ENCODE assay signal across 21 cellular contexts in the genomic region with DNA sequence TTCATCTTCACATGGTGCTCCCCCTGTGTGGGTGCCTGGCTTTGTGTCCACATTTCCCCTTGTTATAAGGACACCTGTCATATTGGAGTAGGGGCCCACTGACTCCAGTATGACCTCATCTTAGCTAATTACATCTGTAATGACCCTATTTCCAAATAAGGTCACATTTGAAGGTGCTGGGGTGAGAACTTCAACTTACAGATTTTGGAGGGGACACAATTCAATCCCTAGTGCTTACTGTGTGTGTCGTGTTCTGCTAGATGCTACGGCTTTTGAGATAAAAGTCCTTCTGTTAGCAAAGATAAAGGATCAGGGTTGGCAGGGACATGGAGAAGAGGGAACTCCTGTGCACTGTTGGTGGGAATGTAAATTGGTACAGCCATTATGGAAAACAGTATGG.
DNase-seq lines count a peak whose midpoint lies in the region; ATAC-seq, FAIRE-seq and TF ChIP-seq lines count a peak whose summit lies in the region.
"Had no signal": no experiment of that assay in that cellular context is flagged by ENCODE, and none has a peak within 500 bp of the region (broad histone marks: within the 10 kb centered on the region; RNA-seq: fewer than 3 reads in every experiment).

No MANE protein-coding gene starts in this region.

- no peaks in the 10 kb centered on the region; the same call in 1 of the 2 replicates for H3K79me1 ChIP-seq in H1 (ENCODE audit: low read depth, low read length)

- H4K5ac ChIP-seq in H1 (ENCODE audit: insufficient read length, low read depth, low read length), result no peak overlapping the region

- H2BK20ac ChIP-seq in H1 (ENCODE audit: low read length), result no peak overlapping the region

- H3K27ac Mint-ChIP-seq in T-helper 17 cell, result peak overlapping the region; percentile 12

- no peak overlapping the region for H2BK120ac ChIP-seq in H1 (replicated peaks; ENCODE audit: low read depth, low read length)

- no peak overlapping the region for H4K91ac ChIP-seq in H1 (replicated peaks; ENCODE audit: insufficient read length, low read length)

- H3K4ac ChIP-seq in H1 (replicated peaks; ENCODE audit: insufficient read length, low read depth, low read length), result no peak overlapping the region

- TF ChIP-seq RAD21 in H1 (IDR thresholded peaks at IDR 0.05 in 1 of 2, conservative IDR thresholded peaks at IDR 0.05 in 1 of 2; ENCODE audit: low read depth in 2 of 2, low read length in 2 of 2), result no peak

- in situ Hi-C loops in transverse colon (cut with MboI; ENCODE audit: low pct_ligation_motif_present in 1 of 4, low pct_unique_long_range_greater_than_20kb in 1 of 4, low sequenced_read_pairs in 3 of 4), result no loop called here

- peaks cover 0 to 1% of the 10 kb centered on the region in 2 experiments for H4K20me1 ChIP-seq in H1 (replicated peaks in 1 of 2; ENCODE audit: control insufficient read depth in 1 of 2, insufficient read depth in 2 of 2, low read length in 2 of 2)

- FAIRE-seq in H1 (lab: Jason Lieb, UNC), result no peak
- FAIRE-seq: GM12891 had no signal

- peaks cover 6% of the 10 kb centered on the region for H3K36me3 Mint-ChIP-seq in T-helper 17 cell (ENCODE audit: low read depth)

- H3K9ac ChIP-seq in H1 (replicated peaks in 1 of 4; ENCODE audit: extremely low read depth in 1 of 4, low read depth in 3 of 4, low read length in 3 of 4), result no peak overlapping the region
- H3K9ac ChIP-seq: KMS-11 had no signal

- TF ChIP-seq POLR2A in H1 (IDR thresholded peaks at IDR 0.05; ENCODE audit: control extremely low read depth in 1 of 2, low read depth in 2 of 2, low read length in 2 of 2), result no peak
- no peak for TF ChIP-seq POLR2A in transverse colon (IDR thresholded peaks at IDR 0.05)
- no peak for TF ChIP-seq POLR2A in thyroid gland (IDR thresholded peaks at IDR 0.05)

- no peak overlapping the region for H2BK15ac ChIP-seq in H1 (ENCODE audit: low read length)

- ATAC-seq in T-helper 17 cell (no peak), GM19023 (IDR thresholded peaks at IDR 0.05; ENCODE audit: unreplicated experiment) (no peak)

- H2BK12ac ChIP-seq in H1 (ENCODE audit: low read depth, low read length), result 0 out of 2 replicates have a peak overlapping the region, but pooled peaks have one; percentile 27

- H3K23ac ChIP-seq in H1 (ENCODE audit: insufficient read length), result no peak overlapping the region

- no peak overlapping the region for H3K14ac ChIP-seq in H1 (ENCODE audit: insufficient read length)

- CTCF ChIA-PET in H1 (lab: Charles Lee; ENCODE audit: partially characterized antibody), result interaction anchor here (1.1 kb wide), 1 partner anchor 63 kb away, joined by 4 read pairs; no protein-coding TSS in a partner anchor

- peak; percentile 13 for DNase-seq in DMS 273 (lab: John Stamatoyannopoulos, UW; ENCODE audit: unreplicated experiment)
- DNase-seq in DMS 273 treated with DMSO at 0.1 percent for 48 hours (lab: John Stamatoyannopoulos, UW), result no peak
- DNase-seq in T-helper 17 cell, result no peak
- no peak for DNase-seq in H1 (ENCODE audit: low read depth in 1 of 2, low spot score in 2 of 2)
- DNase-seq in transverse colon, result no peak
- no peak for DNase-seq in thyroid gland
- DNase-seq: AML-193, Caco-2, MV-4-11, NCI-H1694 treated with DMSO at 0.1 percent for 48 hours, NCI-H2227 treated with DMSO at 0.1 percent for 48 hours, NCI-H524, PC-9 had no signal

- H3K27me3 Mint-ChIP-seq in T-helper 17 cell, result no peaks in the 10 kb centered on the region

- no peak for TF ChIP-seq CTCF in H1 (IDR thresholded peaks at IDR 0.05; ENCODE audit: control extremely low read depth in 1 of 3, insufficient read depth in 1 of 3, low read depth in 1 of 3, low read length in 3 of 3)
- no peak for TF ChIP-seq CTCF in neutrophil (IDR thresholded peaks at IDR 0.05)
- TF ChIP-seq CTCF in transverse colon (IDR thresholded peaks at IDR 0.05), result no peak
- no peak for TF ChIP-seq CTCF in thyroid gland (IDR thresholded peaks at IDR 0.05)

- H3K36me3 ChIP-seq in H1 (ENCODE audit: control insufficient read depth in 2 of 4, insufficient read depth in 4 of 4, low read length in 3 of 4) (no peaks in the 10 kb centered on the region), neutrophil (peaks cover 9% of the 10 kb centered on the region), transverse colon (no peaks in the 10 kb centered on the region), thyroid gland (no peaks in the 10 kb centered on the region)
- H3K36me3 ChIP-seq: HAP-1 had no signal

- peaks cover 37% of the 10 kb centered on the region for H3K4me1 Mint-ChIP-seq in T-helper 17 cell

- H3K9me3 ChIP-seq in T-helper 17 cell (ENCODE audit: control insufficient read depth, low read length, poor library complexity, severe bottlenecking) (no peaks in the 10 kb centered on the region), H1 (ENCODE audit: insufficient read depth in 2 of 2, low read depth in 1 of 2, low read length in 1 of 2) (no peaks in the 10 kb centered on the region), neutrophil (no peaks in the 10 kb centered on the region), transverse colon (no peaks in the 10 kb centered on the region), thyroid gland (no peaks in the 10 kb centered on the region)
- H3K9me3 ChIP-seq: Caco-2, HAP-1 had no signal

- H3K56ac ChIP-seq in H1 (replicated peaks; ENCODE audit: insufficient read length, low read depth, low read length), result no peak overlapping the region

- TF ChIP-seq EP300 in H1 (IDR thresholded peaks at IDR 0.05; ENCODE audit: borderline replicate concordance in 1 of 2, low read depth in 2 of 2, low read length in 2 of 2) (no peak), transverse colon (IDR thresholded peaks at IDR 0.05; ENCODE audit: low read depth) (no peak)

- H3K18ac ChIP-seq in H1 (ENCODE audit: extremely low read depth, low read length), result no peak overlapping the region

- H3K27me3 ChIP-seq in H1 (replicated peaks in 1 of 4; ENCODE audit: control insufficient read depth in 3 of 4, extremely low read depth in 1 of 4, insufficient read depth in 3 of 4, low read length in 3 of 4) (no peaks in the 10 kb centered on the region), neutrophil (no peaks in the 10 kb centered on the region), transverse colon (no peaks in the 10 kb centered on the region), thyroid gland (no peaks in the 10 kb centered on the region)

- H2AFZ ChIP-seq in H1 (ENCODE audit: low read length), result no peak overlapping the region
- H2AFZ ChIP-seq: PC-9 had no signal

- WGBS in H1 (ENCODE audit: extremely low coverage in 1 of 2, insufficient coverage in 1 of 2, insufficient read length in 1 of 2, insufficient replicate concordance in 2 of 2, low coverage in 1 of 2, low lambda C conversion rate in 2 of 2, missing lambda C conversion rate in 1 of 2), 2 experiments, result 91% methylated on average over 2 of the region's 2 CpGs; no CpG with 5 or more reads in 1 of the 2 experiments
- WGBS in transverse colon (ENCODE audit: low coverage in 1 of 2), 2 donors, result 82 to 94% methylated on average over 2 of the region's 2 CpGs
- WGBS in thyroid gland, 2 donors, result 94 to 98% methylated on average over 2 of the region's 2 CpGs

- H3K79me2 ChIP-seq in H1 (ENCODE audit: control insufficient read depth in 1 of 2, insufficient read depth in 2 of 2, low read length in 2 of 2), result no peaks in the 10 kb centered on the region; a peak in 1 of 4 replicates

- H3K4me2 ChIP-seq in H1 (ENCODE audit: insufficient read depth in 1 of 2, low read depth in 2 of 2, low read length in 2 of 2), result no peak overlapping the region
- H3K4me2 ChIP-seq: KMS-11, PC-9 had no signal

- POLR2A ChIA-PET in H1 (lab: Charles Lee; ENCODE audit: partially characterized antibody), result no interaction called here

- no peak overlapping the region for H4K8ac ChIP-seq in H1 (ENCODE audit: extremely low read depth, insufficient read depth, low read length)

- H3K23me2 ChIP-seq in H1 (ENCODE audit: low read depth, low read length), result peaks cover 2% of the 10 kb centered on the region; the same call in 1 of the 2 replicates

- no peak overlapping the region for H3K4me3 ChIP-seq in H1 (ENCODE audit: extremely low read depth in 1 of 4, insufficient read depth in 2 of 4, low read depth in 3 of 4, low read length in 4 of 4)
- no peak overlapping the region for H3K4me3 ChIP-seq in neutrophil (ENCODE audit: low read depth in 1 of 2, low read length in 1 of 2)
- H3K4me3 ChIP-seq in transverse colon, result no peak overlapping the region
- no peak overlapping the region for H3K4me3 ChIP-seq in thyroid gland (replicated peaks in 1 of 3)
- H3K4me3 ChIP-seq: HAP-1, PC-9 had no signal

- H3K4me3 Mint-ChIP-seq in T-helper 17 cell, result no peak overlapping the region

- no peak overlapping the region for H2BK5ac ChIP-seq in H1 (ENCODE audit: low read depth, low read length)

- H3K27ac ChIP-seq in H1 (ENCODE audit: low read depth, low read length), result no peak overlapping the region
- peak overlapping the region; percentile 73 for H3K27ac ChIP-seq in neutrophil
- no peak overlapping the region for H3K27ac ChIP-seq in transverse colon
- H3K27ac ChIP-seq in thyroid gland, result no peak overlapping the region
- H3K27ac ChIP-seq: 22Rv1, C4-2B, KMS-11, PC-9, RWPE1 had no signal

- intact Hi-C loops in transverse colon (cut with DNase I; ENCODE audit: low total_unique reads) (no loop called here), thyroid gland (cut with DNase I) (no loop called here)

- H3K4me1 ChIP-seq in H1 (replicated peaks in 1 of 4; ENCODE audit: control insufficient read depth in 3 of 4, insufficient read depth in 4 of 4, low read length in 3 of 4), result no peaks in the 10 kb centered on the region
- peaks cover 5 to 33% of the 10 kb centered on the region in 2 experiments for H3K4me1 ChIP-seq in neutrophil (ENCODE audit: control insufficient read depth in 1 of 2, insufficient read depth in 1 of 2, low read depth in 1 of 2, low read length in 1 of 2)
- H3K4me1 ChIP-seq in transverse colon, result peaks cover 0 to 5% (median 0%) of the 10 kb centered on the region in 4 donors
- H3K4me1 ChIP-seq in thyroid gland, result no peaks in the 10 kb centered on the region
- H3K4me1 ChIP-seq: Caco-2, HAP-1 had no signal

- H2AK5ac ChIP-seq in H1 (ENCODE audit: low read depth, low read length), result no peak overlapping the region

TF ChIP-seq in H1, 55 proteins besides CTCF, POLR2A, EP300 and RAD21 (continues in another document):
- TF ChIP-seq CTBP2 (IDR thresholded peaks at IDR 0.05; ENCODE audit: borderline replicate concordance, insufficient read depth, insufficient read length, low read length) (no peak), EZH2 (IDR thresholded peaks at IDR 0.05; ENCODE audit: low read depth, low read length, severe bottlenecking) (no peak)
- TF ChIP-seq, protein P1, sequence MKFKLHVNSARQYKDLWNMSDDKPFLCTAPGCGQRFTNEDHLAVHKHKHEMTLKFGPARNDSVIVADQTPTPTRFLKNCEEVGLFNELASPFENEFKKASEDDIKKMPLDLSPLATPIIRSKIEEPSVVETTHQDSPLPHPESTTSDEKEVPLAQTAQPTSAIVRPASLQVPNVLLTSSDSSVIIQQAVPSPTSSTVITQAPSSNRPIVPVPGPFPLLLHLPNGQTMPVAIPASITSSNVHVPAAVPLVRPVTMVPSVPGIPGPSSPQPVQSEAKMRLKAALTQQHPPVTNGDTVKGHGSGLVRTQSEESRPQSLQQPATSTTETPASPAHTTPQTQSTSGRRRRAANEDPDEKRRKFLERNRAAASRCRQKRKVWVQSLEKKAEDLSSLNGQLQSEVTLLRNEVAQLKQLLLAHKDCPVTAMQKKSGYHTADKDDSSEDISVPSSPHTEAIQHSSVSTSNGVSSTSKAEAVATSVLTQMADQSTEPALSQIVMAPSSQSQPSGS (IDR thresholded peaks at IDR 0.05; ENCODE audit: low read length), result no peak
